ENCODE assay signal across 8 cellular contexts in the genomic region with DNA sequence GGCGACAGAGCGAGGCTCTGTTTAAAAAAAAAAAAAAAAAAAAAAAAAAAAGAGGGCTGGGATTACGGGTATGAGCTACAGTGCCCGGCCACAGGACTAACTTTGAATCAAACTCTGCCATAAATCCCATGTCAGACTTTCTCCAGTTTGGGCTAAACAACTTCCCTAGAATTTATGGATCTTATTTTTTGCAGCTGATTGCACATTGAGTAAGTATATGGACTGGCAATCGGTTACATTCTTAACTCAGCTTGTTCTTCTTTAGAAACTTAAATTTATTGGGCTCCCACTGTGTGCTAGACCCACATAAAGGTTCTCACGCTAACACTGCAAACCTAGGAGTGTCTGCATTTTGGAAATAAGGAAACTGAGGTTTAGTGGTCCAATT. TPM values are rescaled to one million over a fixed set of nuclear protein-coding genes. Genes with fewer than 3 reads are reported as not detected.
DNase-seq lines count a peak whose midpoint lies in the region; ATAC-seq and TF ChIP-seq lines count a peak whose summit lies in the region.

No MANE protein-coding gene starts in this region.

- H2BK15ac ChIP-seq in neuronal stem cell (ENCODE audit: low read length): no peak overlapping the region

- H2BK5ac ChIP-seq in neuronal stem cell (ENCODE audit: low read length): no peak overlapping the region

- ATAC-seq in HG03196 (IDR thresholded peaks at IDR 0.05; ENCODE audit: unreplicated experiment): no peak

- H3K27ac ChIP-seq in neuronal stem cell (replicated peaks; ENCODE audit: low read length): peak overlapping the region; percentile 60

- no peaks in the 10 kb centered on the region for H3K36me3 ChIP-seq in endocrine pancreas (ENCODE audit: control insufficient read depth, insufficient read depth, low read length)
- peaks cover 3 to 26% of the 10 kb centered on the region in 2 donors for H3K36me3 ChIP-seq in neuronal stem cell (replicated peaks in 1 of 2; ENCODE audit: control insufficient read depth in 2 of 2, insufficient read depth in 2 of 2, low read length in 2 of 2)

- no peak overlapping the region for H4K91ac ChIP-seq in neuronal stem cell (ENCODE audit: low read depth, low read length, poor library complexity)

- H3K23ac ChIP-seq in neuronal stem cell (ENCODE audit: low read depth, low read length, poor library complexity): no peak overlapping the region

- TF ChIP-seq CTCF in NB4 (IDR thresholded peaks at IDR 0.05; ENCODE audit: low read depth, low read length): no peak

- H4K8ac ChIP-seq in neuronal stem cell (ENCODE audit: low read depth, low read length): peak overlapping the region; percentile 86

- peak overlapping the region; percentile 87 for H3K4me2 ChIP-seq in neuronal stem cell (ENCODE audit: insufficient read depth, low read length, poor library complexity, severe bottlenecking)

- no peaks in the 10 kb centered on the region for H3K27me3 ChIP-seq in endocrine pancreas (ENCODE audit: control insufficient read depth, insufficient read depth, low read length)
- H3K27me3 ChIP-seq in neuronal stem cell (ENCODE audit: control insufficient read depth in 3 of 3, insufficient read depth in 3 of 3, low read depth in 1 of 3, low read length in 3 of 3): no peaks in the 10 kb centered on the region

- H3K4me1 ChIP-seq in endocrine pancreas (ENCODE audit: control insufficient read depth, insufficient read depth, low read length): peaks cover 6% of the 10 kb centered on the region
- peaks cover 3 to 6% of the 10 kb centered on the region in 2 donors for H3K4me1 ChIP-seq in neuronal stem cell (ENCODE audit: control insufficient read depth in 2 of 2, insufficient read depth in 1 of 2, low read depth in 1 of 2, low read length in 2 of 2)

- intact Hi-C loops in posterior vena cava (cut with DNase I): no loop called here

- no peak for TF ChIP-seq POLR2A in NB4 (IDR thresholded peaks at IDR 0.05; ENCODE audit: extremely low read depth, insufficient read length)

- peak overlapping the region; percentile 96 for H2AFZ ChIP-seq in neuronal stem cell (ENCODE audit: low read length)

- H3K79me1 ChIP-seq in neuronal stem cell (ENCODE audit: low read depth, low read length): peaks cover 9% of the 10 kb centered on the region

- DNase-seq in CD1c-positive myeloid dendritic cell (ENCODE audit: extremely low spot score) (peak; percentile 8), NB4 (ENCODE audit: low read depth) (no peak), neuronal stem cell (ENCODE audit: low spot score) (no peak), occipital lobe (lab: John Stamatoyannopoulos, UW) (no peak), cerebellar cortex (ENCODE audit: low spot score) (no peak), posterior vena cava (ENCODE audit: low spot score) (no peak)

- no CpG with 5 or more reads among the region's 6 CpGs for WGBS in neuronal stem cell (ENCODE audit: extremely low coverage in 2 of 2, insufficient read length in 2 of 2, insufficient replicate concordance in 1 of 2), 2 donors

- H3K9me3 ChIP-seq in endocrine pancreas (ENCODE audit: control insufficient read depth, low read length) (no peaks in the 10 kb centered on the region), neuronal stem cell (replicated peaks in 1 of 2; ENCODE audit: control insufficient read depth in 2 of 2, insufficient read depth in 1 of 2, low read depth in 1 of 2, low read length in 2 of 2) (peaks cover 0 to 3% of the 10 kb centered on the region in 2 donors)

- H2BK120ac ChIP-seq in neuronal stem cell (ENCODE audit: low read depth, low read length): no peak overlapping the region

- no peak overlapping the region for H2BK12ac ChIP-seq in neuronal stem cell (ENCODE audit: low read length)

- H3K4ac ChIP-seq in neuronal stem cell (ENCODE audit: low read length): no peak overlapping the region

- H3K9ac ChIP-seq in endocrine pancreas (ENCODE audit: control insufficient read depth, insufficient read depth, low read length): peak overlapping the region; percentile 56
- no peak overlapping the region for H3K9ac ChIP-seq in neuronal stem cell (ENCODE audit: low read depth, low read length, poor library complexity)

- H3K4me3 ChIP-seq in NB4 (ENCODE audit: low read depth, low read length) (peak overlapping the region; percentile 86), endocrine pancreas (ENCODE audit: control insufficient read depth, insufficient read depth, low read length) (peak overlapping the region; percentile 48), neuronal stem cell (ENCODE audit: low read length in 2 of 2) (peak overlapping the region; percentile 71 to 80)

- no peak overlapping the region for H3K18ac ChIP-seq in neuronal stem cell (ENCODE audit: low read length)

- no peak overlapping the region for H3K14ac ChIP-seq in neuronal stem cell (ENCODE audit: low read length)

- peak overlapping the region; percentile 61 for H2AK5ac ChIP-seq in neuronal stem cell (ENCODE audit: low read depth, low read length)

RNA-seq across cellular contexts. Expression of gene CBFB, which starts 0.8 kb away (rescaled TPM):
- polyA plus RNA-seq in neuronal stem cell (2013, experiment 1 of 2): 58.1 TPM
- 64.0 TPM for polyA plus RNA-seq in neuronal stem cell (2013, experiment 2 of 2)
- total RNA-seq in occipital lobe: 65.4 TPM
- 10 to 100 TPM; 39.7 to 42.0 TPM for total RNA-seq in posterior vena cava

RNA-seq across cellular contexts. Expression of gene CES4A, which starts 39.8 kb away (rescaled TPM):
- polyA plus RNA-seq in neuronal stem cell (2013, experiment 1 of 2): 0.54 TPM
- polyA plus RNA-seq in neuronal stem cell (2013, experiment 2 of 2): 0.48 TPM
- total RNA-seq in occipital lobe (15.4 TPM), posterior vena cava (1 to 10 TPM; 2.8 to 7.4 TPM)
